Comparison of ENCODE assay signal across 29 cellular contexts in genomic region chr12:23503544-23503943, GRCh38.
"Had no signal": no experiment of that assay in that cellular context is flagged by ENCODE, and none has a peak within 500 bp of the region (broad histone marks: within the 10 kb centered on the region; RNA-seq: fewer than 3 reads in every experiment).

No MANE protein-coding gene starts in this region.

- H3K4me3 ChIP-seq: coronary artery, dorsolateral prefrontal cortex, esophagus muscularis mucosa, gastrocnemius medialis, heart left ventricle had no signal

- H3K9me3 ChIP-seq: gastrocnemius medialis had no signal

- ATAC-seq: activated naive CD4-positive, alpha-beta T cell treated with anti-CD3 and anti-CD28 coated beads, Interleukin-2, amount 50 U/mL, for 72 hours; activated T-cell treated with anti-CD3 and anti-CD28 coated beads, Interleukin-2, amount 50 U/mL, for 72 hours; foreskin keratinocyte; gastrocnemius medialis; heart left ventricle had no signal

- H3K27me3 ChIP-seq: brain microvascular endothelial cell, dorsolateral prefrontal cortex, esophagus muscularis mucosa, foreskin keratinocyte, gastrocnemius medialis, heart left ventricle had no signal

- H3K36me3 ChIP-seq: brain microvascular endothelial cell, esophagus muscularis mucosa, gastrocnemius medialis, heart left ventricle had no signal

- H3K4me1 Mint-ChIP-seq: activated CD4-positive, alpha-beta memory T cell treated with anti-CD3 and anti-CD28 coated beads, Interleukin-2, amount 10 ng/mL, durations not matched to agents 7 days and 5 days; activated CD4-positive, alpha-beta T cell treated with anti-CD3 and anti-CD28 coated beads, Interleukin-2, amount 10 ng/mL, durations not matched to agents 7 days and 5 days; activated naive CD4-positive, alpha-beta T cell treated with anti-CD3 and anti-CD28 coated beads, Interleukin-2, amount 10 ng/mL, durations not matched to agents 7 days and 5 days; activated naive CD8-positive, alpha-beta T cell treated with anti-CD3 and anti-CD28 coated beads, Interleukin-2, amount 10 ng/mL, durations not matched to agents 7 days and 5 days; central memory CD8-positive, alpha-beta T cell had no signal

- H3K27ac Mint-ChIP-seq: activated CD4-positive, alpha-beta memory T cell treated with anti-CD3 and anti-CD28 coated beads, Interleukin-2, amount 10 ng/mL, durations not matched to agents 7 days and 5 days; activated CD4-positive, alpha-beta T cell treated with anti-CD3 and anti-CD28 coated beads, Interleukin-2, amount 10 ng/mL, durations not matched to agents 7 days and 5 days; activated naive CD4-positive, alpha-beta T cell treated with anti-CD3 and anti-CD28 coated beads, Interleukin-2, amount 10 ng/mL, durations not matched to agents 7 days and 5 days; activated naive CD4-positive, alpha-beta T cell treated with anti-CD3 and anti-CD28 coated beads, Interleukin-2, amount 50 U/mL, for 72 hours; activated naive CD8-positive, alpha-beta T cell treated with anti-CD3 and anti-CD28 coated beads, Interleukin-2, amount 10 ng/mL, durations not matched to agents 7 days and 5 days; activated T-cell treated with anti-CD3 and anti-CD28 coated beads, Interleukin-2, amount 50 U/mL, for 24 hours; activated T-cell treated with anti-CD3 and anti-CD28 coated beads, Interleukin-2, amount 50 U/mL, for 72 hours; dendritic cell treated with granulocyte-macrophage colony-stimulating factor and Interleukin-4, amounts not matched to agents 40 ng/mL and 50 ng/mL, for 4 days had no signal

- FAIRE-seq: astrocyte, bronchial epithelial cell had no signal

- H3K36me3 Mint-ChIP-seq: activated naive CD4-positive, alpha-beta T cell treated with anti-CD3 and anti-CD28 coated beads, Interleukin-2, amount 10 ng/mL, durations not matched to agents 7 days and 5 days; activated naive CD4-positive, alpha-beta T cell treated with anti-CD3 and anti-CD28 coated beads, Interleukin-2, amount 50 U/mL, for 72 hours; activated naive CD8-positive, alpha-beta T cell treated with anti-CD3 and anti-CD28 coated beads, Interleukin-2, amount 10 ng/mL, durations not matched to agents 7 days and 5 days had no signal

- H3K27ac ChIP-seq: brain microvascular endothelial cell, coronary artery, dorsolateral prefrontal cortex, esophagus muscularis mucosa, foreskin keratinocyte, gastrocnemius medialis, heart left ventricle had no signal

- H3K9me3 Mint-ChIP-seq: activated T-cell treated with anti-CD3 and anti-CD28 coated beads, Interleukin-2, amount 50 U/mL, for 24 hours had no signal

- H3K4me3 Mint-ChIP-seq: activated CD4-positive, alpha-beta memory T cell treated with anti-CD3 and anti-CD28 coated beads, Interleukin-2, amount 10 ng/mL, durations not matched to agents 7 days and 5 days; activated CD4-positive, alpha-beta T cell treated with anti-CD3 and anti-CD28 coated beads, Interleukin-2, amount 10 ng/mL, durations not matched to agents 7 days and 5 days; activated naive CD4-positive, alpha-beta T cell treated with anti-CD3 and anti-CD28 coated beads, Interleukin-2, amount 10 ng/mL, durations not matched to agents 7 days and 5 days; activated naive CD8-positive, alpha-beta T cell treated with anti-CD3 and anti-CD28 coated beads, Interleukin-2, amount 10 ng/mL, durations not matched to agents 7 days and 5 days; activated T-cell treated with anti-CD3 and anti-CD28 coated beads, Interleukin-2, amount 50 U/mL, for 24 hours; activated T-cell treated with anti-CD3 and anti-CD28 coated beads, Interleukin-2, amount 50 U/mL, for 72 hours; central memory CD8-positive, alpha-beta T cell; dendritic cell treated with granulocyte-macrophage colony-stimulating factor and Interleukin-4, amounts not matched to agents 40 ng/mL and 50 ng/mL, for 4 days had no signal

- H3K27me3 Mint-ChIP-seq: activated CD4-positive, alpha-beta memory T cell treated with anti-CD3 and anti-CD28 coated beads, Interleukin-2, amount 10 ng/mL, durations not matched to agents 7 days and 5 days; activated CD4-positive, alpha-beta T cell treated with anti-CD3 and anti-CD28 coated beads, Interleukin-2, amount 10 ng/mL, durations not matched to agents 7 days and 5 days; activated naive CD4-positive, alpha-beta T cell treated with anti-CD3 and anti-CD28 coated beads, Interleukin-2, amount 10 ng/mL, durations not matched to agents 7 days and 5 days; activated naive CD8-positive, alpha-beta T cell treated with anti-CD3 and anti-CD28 coated beads, Interleukin-2, amount 10 ng/mL, durations not matched to agents 7 days and 5 days; activated T-cell treated with anti-CD3 and anti-CD28 coated beads, Interleukin-2, amount 50 U/mL, for 24 hours; central memory CD8-positive, alpha-beta T cell; dendritic cell treated with granulocyte-macrophage colony-stimulating factor and Interleukin-4, amounts not matched to agents 40 ng/mL and 50 ng/mL, for 4 days had no signal

- H3K4me1 ChIP-seq: esophagus muscularis mucosa, foreskin keratinocyte, gastrocnemius medialis, heart left ventricle had no signal

- DNase-seq: activated CD4-positive, alpha-beta memory T cell treated with anti-CD3 and anti-CD28 coated beads, Interleukin-2, amount 10 ng/mL, durations not matched to agents 7 days and 5 days; activated CD4-positive, alpha-beta T cell treated with anti-CD3 and anti-CD28 coated beads for 1 hour; activated CD4-positive, alpha-beta T cell treated with anti-CD3 and anti-CD28 coated beads for 4 hours; activated CD4-positive, alpha-beta T cell treated with anti-CD3 and anti-CD28 coated beads, Interleukin-2, amount 10 ng/mL, durations not matched to agents 7 days and 5 days; activated CD4-positive, alpha-beta T cell treated with anti-CD3 and anti-CD28 coated beads, Interleukin-2, amount 50 U/mL, for 4 hours; activated CD8-positive, alpha-beta memory T cell treated with anti-CD3 and anti-CD28 coated beads, Interleukin-2, amount 50 U/mL, for 48 hours; activated gamma-delta T cell; activated naive CD4-positive, alpha-beta T cell; activated naive CD4-positive, alpha-beta T cell treated with anti-CD3 and anti-CD28 coated beads, Interleukin-2, amount 10 ng/mL, durations not matched to agents 7 days and 5 days; activated naive CD8-positive, alpha-beta T cell treated with anti-CD3 and anti-CD28 coated beads, Interleukin-2, amount 10 ng/mL, durations not matched to agents 7 days and 5 days; activated T-cell treated with anti-CD3 and anti-CD28 coated beads for 4 hours; activated T-cell treated with anti-CD3 and anti-CD28 coated beads, Interleukin-2, amount 50 U/mL, for 24 hours; activated T-cell treated with anti-CD3 and anti-CD28 coated beads, Interleukin-2, amount 50 U/mL, for 72 hours; brain microvascular endothelial cell; dorsolateral prefrontal cortex; effector memory CD4-positive, alpha-beta T cell; erythroblast; foreskin keratinocyte; gastrocnemius medialis; glutamatergic neuron; heart left ventricle; T-helper 2 cell had no signal
